In the genomic region with DNA sequence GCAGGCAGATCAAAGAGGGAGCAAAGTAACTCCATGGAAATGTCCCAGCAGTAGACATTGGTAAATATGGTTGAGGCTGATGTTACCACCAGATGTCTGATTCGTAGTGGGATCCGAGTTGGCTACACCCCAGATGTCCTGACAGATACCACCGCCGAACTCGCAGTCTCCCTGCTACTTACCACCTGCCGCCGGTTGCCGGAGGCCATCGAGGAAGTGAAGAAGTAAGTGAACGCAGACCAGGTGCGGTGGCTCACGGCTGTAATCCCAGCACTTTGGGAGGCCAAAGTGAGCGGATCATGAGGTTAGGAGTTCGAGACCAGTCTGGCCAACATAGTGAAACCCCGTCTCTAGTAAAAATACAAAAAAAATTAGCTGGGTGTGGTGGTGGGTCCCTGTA, we compare ENCODE assay signal across 8 cellular contexts. TPM values are rescaled to one million over a fixed set of nuclear protein-coding genes. Genes with fewer than 3 reads are reported as not detected.
A peak's percentile ranks its signal among the peaks of the same experiment; 100 is the strongest.
DNase-seq lines count a peak whose midpoint lies in the region; ATAC-seq, FAIRE-seq and TF ChIP-seq lines count a peak whose summit lies in the region.
"Not testable (repeated sequence)": the region's sequence is repeated elsewhere in the genome, so short reads cannot be mapped to it uniquely, and the experiment has no call there.

No MANE protein-coding gene starts in this region.

- not testable (repeated sequence) for H3K9me3 Mint-ChIP-seq in activated CD4-positive, alpha-beta memory T cell treated with anti-CD3 and anti-CD28 coated beads for 36 hours; activated naive CD4-positive, alpha-beta T cell treated with anti-CD3 and anti-CD28 coated beads, Interleukin-2, amount 50 U/mL, for 24 hours; activated naive CD8-positive, alpha-beta T cell treated with anti-CD3 and anti-CD28 coated beads for 36 hours; endothelial cell (ENCODE audit: unreplicated experiment); memory B cell

- H3K27ac Mint-ChIP-seq in activated CD4-positive, alpha-beta memory T cell treated with anti-CD3 and anti-CD28 coated beads for 36 hours = peak overlapping the region; percentile 58
- H3K27ac Mint-ChIP-seq in activated naive CD4-positive, alpha-beta T cell treated with anti-CD3 and anti-CD28 coated beads, Interleukin-2, amount 50 U/mL, for 24 hours = peak overlapping the region; percentile 26
- H3K27ac Mint-ChIP-seq in activated naive CD8-positive, alpha-beta T cell treated with anti-CD3 and anti-CD28 coated beads for 36 hours = peak overlapping the region; percentile 18
- not testable (repeated sequence) for H3K27ac Mint-ChIP-seq in endothelial cell (ENCODE audit: unreplicated experiment)
- H3K27ac Mint-ChIP-seq in memory B cell = peak overlapping the region; percentile 50

- H3K9me2 ChIP-seq in OCI-LY1 (ENCODE audit: low read depth, low read length) = not testable (repeated sequence)

- not testable (repeated sequence) for H2AFZ ChIP-seq in OCI-LY1 (ENCODE audit: low read length)

- ATAC-seq in memory B cell (ENCODE audit: low read depth) = not testable (repeated sequence)

- peaks cover 28% of the 10 kb centered on the region for H3K79me2 ChIP-seq in OCI-LY1 (ENCODE audit: insufficient read depth, low read length)

- intact Hi-C loops in activated CD4-positive, alpha-beta memory T cell treated with anti-CD3 and anti-CD28 coated beads for 36 hours (cut with micrococcal nuclease); posterior vena cava (cut with DNase I): not testable (repeated sequence)

- peak overlapping the region; percentile 100 for H3K27ac ChIP-seq in OCI-LY1 (ENCODE audit: low read depth, low read length, poor library complexity, severe bottlenecking)

- H3K27me3 Mint-ChIP-seq in activated CD4-positive, alpha-beta memory T cell treated with anti-CD3 and anti-CD28 coated beads for 36 hours; activated naive CD4-positive, alpha-beta T cell treated with anti-CD3 and anti-CD28 coated beads, Interleukin-2, amount 50 U/mL, for 24 hours; activated naive CD8-positive, alpha-beta T cell treated with anti-CD3 and anti-CD28 coated beads for 36 hours; endothelial cell (ENCODE audit: unreplicated experiment); memory B cell: not testable (repeated sequence)

- not testable (repeated sequence) for H3K9me3 ChIP-seq in OCI-LY1 (ENCODE audit: low read length)

- FAIRE-seq in urothelium cell line (lab: Jason Lieb, UNC) = peak; percentile 20

- not testable (repeated sequence) for H4K20me1 ChIP-seq in OCI-LY1 (ENCODE audit: insufficient read depth, low read length)

- TF ChIP-seq CTCF in OCI-LY1 (IDR thresholded peaks at IDR 0.05; ENCODE audit: low read length); endothelial cell (IDR thresholded peaks at IDR 0.05; ENCODE audit: unreplicated experiment): not testable (repeated sequence)

- CTCF ChIA-PET in activated CD4-positive, alpha-beta memory T cell treated with anti-CD3 and anti-CD28 coated beads for 36 hours (lab: Charles Lee) = interaction anchor here (0.7 to 1.2 kb wide), 3 partner anchors 11 to 31 kb away, joined by 3 to 5 read pairs (median 3); no protein-coding TSS in a partner anchor

- not testable (repeated sequence) for H3K9ac ChIP-seq in OCI-LY1 (ENCODE audit: low read length)

- peaks cover 80% of the 10 kb centered on the region for H3K36me3 ChIP-seq in OCI-LY1 (ENCODE audit: insufficient read depth, low read length)

- not testable (repeated sequence) for H3K4me3 ChIP-seq in OCI-LY1 (ENCODE audit: low read depth, low read length, poor library complexity, severe bottlenecking)

- DNase-seq in activated CD4-positive, alpha-beta memory T cell treated with anti-CD3 and anti-CD28 coated beads for 36 hours; activated naive CD8-positive, alpha-beta T cell treated with anti-CD3 and anti-CD28 coated beads for 36 hours; endothelial cell (ENCODE audit: low spot score); memory B cell (ENCODE audit: low spot score in 2 of 2); urothelium cell line (ENCODE audit: low spot score): not testable (repeated sequence)
- DNase-seq in posterior vena cava (ENCODE audit: low spot score) = peak; percentile 55

- POLR2A ChIA-PET in activated CD4-positive, alpha-beta memory T cell treated with anti-CD3 and anti-CD28 coated beads for 36 hours (lab: Charles Lee) = not testable (repeated sequence)

- H3K4me3 Mint-ChIP-seq in activated CD4-positive, alpha-beta memory T cell treated with anti-CD3 and anti-CD28 coated beads for 36 hours; activated naive CD4-positive, alpha-beta T cell treated with anti-CD3 and anti-CD28 coated beads, Interleukin-2, amount 50 U/mL, for 24 hours; activated naive CD8-positive, alpha-beta T cell treated with anti-CD3 and anti-CD28 coated beads for 36 hours; memory B cell: not testable (repeated sequence)
- H3K4me3 Mint-ChIP-seq in endothelial cell (ENCODE audit: unreplicated experiment) = peak overlapping the region; percentile 71

- not testable (repeated sequence) for H3F3A ChIP-seq in OCI-LY1 (ENCODE audit: insufficient read depth, low read length)

- H3K36me3 Mint-ChIP-seq in activated CD4-positive, alpha-beta memory T cell treated with anti-CD3 and anti-CD28 coated beads for 36 hours = peaks cover 15% of the 10 kb centered on the region
- not testable (repeated sequence) for H3K36me3 Mint-ChIP-seq in activated naive CD4-positive, alpha-beta T cell treated with anti-CD3 and anti-CD28 coated beads, Interleukin-2, amount 50 U/mL, for 24 hours
- peaks cover 19% of the 10 kb centered on the region for H3K36me3 Mint-ChIP-seq in activated naive CD8-positive, alpha-beta T cell treated with anti-CD3 and anti-CD28 coated beads for 36 hours
- H3K36me3 Mint-ChIP-seq in endothelial cell (ENCODE audit: low read depth, unreplicated experiment) (peaks cover 17% of the 10 kb centered on the region), memory B cell (peaks cover 16% of the 10 kb centered on the region)

- H3K4me2 ChIP-seq in OCI-LY1 (ENCODE audit: low read length) = not testable (repeated sequence)

- peaks cover 75% of the 10 kb centered on the region for H3K4me1 ChIP-seq in OCI-LY1 (ENCODE audit: insufficient read depth, low read length, severe bottlenecking)

- H3K27me3 ChIP-seq in OCI-LY1 (ENCODE audit: insufficient read depth, low read length) = not testable (repeated sequence)

- peaks cover 29% of the 10 kb centered on the region for H3K4me1 Mint-ChIP-seq in activated CD4-positive, alpha-beta memory T cell treated with anti-CD3 and anti-CD28 coated beads for 36 hours (ENCODE audit: low read depth)
- peaks cover 29% of the 10 kb centered on the region for H3K4me1 Mint-ChIP-seq in activated naive CD4-positive, alpha-beta T cell treated with anti-CD3 and anti-CD28 coated beads, Interleukin-2, amount 50 U/mL, for 24 hours
- peaks cover 24% of the 10 kb centered on the region for H3K4me1 Mint-ChIP-seq in activated naive CD8-positive, alpha-beta T cell treated with anti-CD3 and anti-CD28 coated beads for 36 hours
- peaks cover 14% of the 10 kb centered on the region for H3K4me1 Mint-ChIP-seq in endothelial cell (ENCODE audit: unreplicated experiment)
- peaks cover 16% of the 10 kb centered on the region for H3K4me1 Mint-ChIP-seq in memory B cell

RNA-seq across cellular contexts. Expression of a gene that starts 3.9 kb away (rescaled TPM):
- 10 to 100 TPM; 84.1 to 85.0 TPM for total RNA-seq in activated CD4-positive, alpha-beta memory T cell treated with anti-CD3 and anti-CD28 coated beads for 36 hours
- 10 to 100 TPM; 79.5 to 82.0 TPM for total RNA-seq in activated naive CD8-positive, alpha-beta T cell treated with anti-CD3 and anti-CD28 coated beads for 36 hours
- total RNA-seq in endothelial cell (ENCODE audit: unreplicated experiment) (81.5 TPM), posterior vena cava (10 to 100 TPM; 59.0 to 70.6 TPM)

RNA-seq across cellular contexts. Expression of a gene that starts 38.8 kb away (rescaled TPM):
- 1 to 10 TPM; 8.3 to 9.3 TPM for total RNA-seq in activated CD4-positive, alpha-beta memory T cell treated with anti-CD3 and anti-CD28 coated beads for 36 hours
- total RNA-seq in activated naive CD8-positive, alpha-beta T cell treated with anti-CD3 and anti-CD28 coated beads for 36 hours = 1 to 10 TPM; 7.0 to 7.6 TPM
- total RNA-seq in endothelial cell (ENCODE audit: unreplicated experiment) = 9.0 TPM
- 1 to 10 TPM; 6.9 to 7.4 TPM for total RNA-seq in posterior vena cava

RNA-seq across cellular contexts. Expression of a gene that starts 59.3 kb away (rescaled TPM):
- 10 to 100 TPM; 56.7 to 58.0 TPM for total RNA-seq in activated CD4-positive, alpha-beta memory T cell treated with anti-CD3 and anti-CD28 coated beads for 36 hours
- total RNA-seq in activated naive CD8-positive, alpha-beta T cell treated with anti-CD3 and anti-CD28 coated beads for 36 hours = 10 to 100 TPM; 78.7 to 79.8 TPM
- 16.9 TPM for total RNA-seq in endothelial cell (ENCODE audit: unreplicated experiment)
- 10 to 100 TPM; 16.9 to 18.5 TPM for total RNA-seq in posterior vena cava
